Comparison of ENCODE assay signal across 17 cellular contexts in the genomic region with DNA sequence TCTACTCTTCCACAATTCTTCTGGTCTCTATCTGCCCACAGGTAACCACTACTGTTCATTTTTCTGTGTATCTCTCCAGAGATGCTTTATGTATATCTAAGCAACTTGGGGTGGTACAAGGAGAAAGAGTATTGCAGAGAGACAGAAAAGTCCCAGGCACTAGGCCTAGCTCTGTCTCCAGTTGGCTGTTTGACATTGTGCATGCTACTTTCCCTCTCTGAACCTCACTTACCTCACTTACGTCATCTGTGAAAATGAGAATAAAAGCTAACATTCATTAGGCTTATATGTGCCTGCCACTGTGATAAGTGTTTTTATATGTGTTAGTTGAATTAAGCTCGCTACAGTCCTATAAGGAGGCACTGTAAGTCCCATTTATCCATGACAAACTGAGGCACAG.
DNase-seq lines count a peak whose midpoint lies in the region; ATAC-seq and TF ChIP-seq lines count a peak whose summit lies in the region.
"Had no signal": no experiment of that assay in that cellular context is flagged by ENCODE, and none has a peak within 500 bp of the region (broad histone marks: within the 10 kb centered on the region; RNA-seq: fewer than 3 reads in every experiment).

No MANE protein-coding gene starts in this region.

- no peaks in the 10 kb centered on the region for H3K36me3 Mint-ChIP-seq in mesothelial cell of epicardium

- WGBS in stomach, 5 donors, result 41 to 48% (median 47%) methylated on average over 2 of the region's 2 CpGs

- no peak overlapping the region for H3K4me3 Mint-ChIP-seq in mesothelial cell of epicardium
- H3K4me3 Mint-ChIP-seq: activated CD4-positive, alpha-beta memory T cell treated with anti-CD3 and anti-CD28 coated beads for 36 hours; activated T-cell treated with anti-CD3 and anti-CD28 coated beads, Interleukin-2, amount 50 U/mL, for 4 hours had no signal

- H3K4me1 Mint-ChIP-seq in mesothelial cell of epicardium, result peaks cover 60% of the 10 kb centered on the region

- H3K36me3 ChIP-seq in stomach, result no peaks in the 10 kb centered on the region
- H3K36me3 ChIP-seq: brain microvascular endothelial cell had no signal

- H3K4me1 ChIP-seq in stomach, result peaks cover 34 to 68% (median 55%) of the 10 kb centered on the region in 4 donors

- no peak for DNase-seq in caudate nucleus (lab: John Stamatoyannopoulos, UW)
- no peak for DNase-seq in mesothelial cell of epicardium (ENCODE audit: low spot score in 2 of 2, unreplicated experiment in 2 of 2)
- DNase-seq in stomach, result no peak
- DNase-seq in KBM-7, result no peak
- DNase-seq in activated T-cell treated with anti-CD3 and anti-CD28 coated beads for 4 hours, result no peak
- no peak for DNase-seq in NCI-H69 (lab: John Stamatoyannopoulos, UW)
- DNase-seq: activated CD4-positive, alpha-beta memory T cell treated with anti-CD3 and anti-CD28 coated beads for 36 hours; activated naive CD4-positive, alpha-beta T cell treated with anti-CD3 and anti-CD28 coated beads, Interleukin-2, amount 50 U/mL, for 16 hours; activated T-cell treated with anti-CD3 and anti-CD28 coated beads, Interleukin-2, amount 50 U/mL, for 4 hours; brain microvascular endothelial cell; kidney; NCI-H345; stimulated activated naive CD4-positive, alpha-beta T cell; T-helper 1 cell had no signal

- no peaks in the 10 kb centered on the region for H3K27me3 ChIP-seq in stomach
- H3K27me3 ChIP-seq: brain microvascular endothelial cell, dorsolateral prefrontal cortex had no signal

- H3K9me3 ChIP-seq in stomach, result peaks cover 0 to 6% (median 0%) of the 10 kb centered on the region in 4 donors

- H3K27me3 Mint-ChIP-seq in mesothelial cell of epicardium (ENCODE audit: low read depth), result no peaks in the 10 kb centered on the region
- H3K27me3 Mint-ChIP-seq: activated CD4-positive, alpha-beta memory T cell treated with anti-CD3 and anti-CD28 coated beads for 36 hours had no signal

- no peak for TF ChIP-seq EP300 in stomach (IDR thresholded peaks at IDR 0.05)

- no peak for ATAC-seq in GM21723 (IDR thresholded peaks at IDR 0.05; ENCODE audit: unreplicated experiment)
- ATAC-seq: activated T-cell treated with anti-CD3 and anti-CD28 coated beads, Interleukin-2, amount 50 U/mL, for 4 hours had no signal

- peak overlapping the region; percentile 96 for H3K27ac Mint-ChIP-seq in mesothelial cell of epicardium
- H3K27ac Mint-ChIP-seq: activated CD4-positive, alpha-beta memory T cell treated with anti-CD3 and anti-CD28 coated beads for 36 hours had no signal

- no peak for TF ChIP-seq POLR2A in stomach (IDR thresholded peaks at IDR 0.05)

- TF ChIP-seq CTCF in C4-2B (conservative IDR thresholded peaks at IDR 0.05) (no peak), mesothelial cell of epicardium (IDR thresholded peaks at IDR 0.05; ENCODE audit: unreplicated experiment) (no peak), stomach (IDR thresholded peaks at IDR 0.05) (no peak)

- H3K27ac ChIP-seq in C4-2B (peak overlapping the region; percentile 51), caudate nucleus (ENCODE audit: low read depth, low read length) (peak overlapping the region; percentile 18), stomach (peak overlapping the region; percentile 34 to 91 (median 85))
- H3K27ac ChIP-seq: brain microvascular endothelial cell had no signal

- no peak overlapping the region for H3K4me3 ChIP-seq in stomach

- in situ Hi-C loops in KBM-7 (cut with MboI; ENCODE audit: low pct_unique_long_range_greater_than_20kb, low sequenced_read_pairs), result no loop called here

- intact Hi-C loops in stomach (cut with DNase I; ENCODE audit: low total_unique reads), result no loop called here

- peaks cover 3% of the 10 kb centered on the region for H3K9me3 Mint-ChIP-seq in mesothelial cell of epicardium

Comparison
In these comparisons a context has a peak if more than half of its experiments do, and no peak if none do; other contexts are left out.
1. H3K27ac ChIP-seq: peak in every context shown above with its lines; median percentile 85 in stomach; 51 in C4-2B; 18 in caudate nucleus.